In the genomic region with DNA sequence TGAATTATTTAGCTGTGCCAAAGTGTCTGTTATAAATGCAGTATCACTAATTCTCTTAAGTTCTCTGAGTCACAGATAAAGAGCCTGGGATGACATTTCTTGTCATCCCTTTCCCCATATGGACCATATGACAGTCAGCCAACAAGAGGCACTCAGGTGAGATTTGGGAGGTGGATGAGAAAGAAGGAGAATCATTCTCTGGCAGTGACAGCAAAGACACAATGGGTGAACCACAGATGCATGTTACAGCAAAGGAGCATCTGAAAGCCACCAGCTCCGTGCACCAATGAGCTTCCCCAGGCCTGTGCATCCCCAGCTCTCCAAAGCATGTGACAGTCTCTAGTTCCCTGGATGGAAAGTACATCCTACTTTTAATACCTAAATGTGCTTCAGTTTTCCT, we compare ENCODE assay signal across 1 cellular context.
TF ChIP-seq lines count a peak whose summit lies in the region.

No MANE protein-coding gene starts in this region.

TF ChIP-seq in SK-N-SH, 30 proteins besides CTCF, POLR2A, EP300 and RAD21:
- no peak for TF ChIP-seq FOXJ3 (CRISPR knock-in tag; IDR thresholded peaks at IDR 0.05)
- TF ChIP-seq JUND (IDR thresholded peaks at IDR 0.05) = no peak
- no peak for TF ChIP-seq RXRA (IDR thresholded peaks at IDR 0.05; ENCODE audit: borderline replicate concordance, low read depth)
- no peak for TF ChIP-seq RCOR1 (IDR thresholded peaks at IDR 0.05; ENCODE audit: low read length)
- TF ChIP-seq, protein P1, sequence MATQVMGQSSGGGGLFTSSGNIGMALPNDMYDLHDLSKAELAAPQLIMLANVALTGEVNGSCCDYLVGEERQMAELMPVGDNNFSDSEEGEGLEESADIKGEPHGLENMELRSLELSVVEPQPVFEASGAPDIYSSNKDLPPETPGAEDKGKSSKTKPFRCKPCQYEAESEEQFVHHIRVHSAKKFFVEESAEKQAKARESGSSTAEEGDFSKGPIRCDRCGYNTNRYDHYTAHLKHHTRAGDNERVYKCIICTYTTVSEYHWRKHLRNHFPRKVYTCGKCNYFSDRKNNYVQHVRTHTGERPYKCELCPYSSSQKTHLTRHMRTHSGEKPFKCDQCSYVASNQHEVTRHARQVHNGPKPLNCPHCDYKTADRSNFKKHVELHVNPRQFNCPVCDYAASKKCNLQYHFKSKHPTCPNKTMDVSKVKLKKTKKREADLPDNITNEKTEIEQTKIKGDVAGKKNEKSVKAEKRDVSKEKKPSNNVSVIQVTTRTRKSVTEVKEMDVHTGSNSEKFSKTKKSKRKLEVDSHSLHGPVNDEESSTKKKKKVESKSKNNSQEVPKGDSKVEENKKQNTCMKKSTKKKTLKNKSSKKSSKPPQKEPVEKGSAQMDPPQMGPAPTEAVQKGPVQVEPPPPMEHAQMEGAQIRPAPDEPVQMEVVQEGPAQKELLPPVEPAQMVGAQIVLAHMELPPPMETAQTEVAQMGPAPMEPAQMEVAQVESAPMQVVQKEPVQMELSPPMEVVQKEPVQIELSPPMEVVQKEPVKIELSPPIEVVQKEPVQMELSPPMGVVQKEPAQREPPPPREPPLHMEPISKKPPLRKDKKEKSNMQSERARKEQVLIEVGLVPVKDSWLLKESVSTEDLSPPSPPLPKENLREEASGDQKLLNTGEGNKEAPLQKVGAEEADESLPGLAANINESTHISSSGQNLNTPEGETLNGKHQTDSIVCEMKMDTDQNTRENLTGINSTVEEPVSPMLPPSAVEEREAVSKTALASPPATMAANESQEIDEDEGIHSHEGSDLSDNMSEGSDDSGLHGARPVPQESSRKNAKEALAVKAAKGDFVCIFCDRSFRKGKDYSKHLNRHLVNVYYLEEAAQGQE (IDR thresholded peaks at IDR 0.05; ENCODE audit: low read depth, low read length) = no peak
- TF ChIP-seq YY1 (IDR thresholded peaks at IDR 0.05; ENCODE audit: low read depth) = no peak
- TF ChIP-seq, protein P2, sequence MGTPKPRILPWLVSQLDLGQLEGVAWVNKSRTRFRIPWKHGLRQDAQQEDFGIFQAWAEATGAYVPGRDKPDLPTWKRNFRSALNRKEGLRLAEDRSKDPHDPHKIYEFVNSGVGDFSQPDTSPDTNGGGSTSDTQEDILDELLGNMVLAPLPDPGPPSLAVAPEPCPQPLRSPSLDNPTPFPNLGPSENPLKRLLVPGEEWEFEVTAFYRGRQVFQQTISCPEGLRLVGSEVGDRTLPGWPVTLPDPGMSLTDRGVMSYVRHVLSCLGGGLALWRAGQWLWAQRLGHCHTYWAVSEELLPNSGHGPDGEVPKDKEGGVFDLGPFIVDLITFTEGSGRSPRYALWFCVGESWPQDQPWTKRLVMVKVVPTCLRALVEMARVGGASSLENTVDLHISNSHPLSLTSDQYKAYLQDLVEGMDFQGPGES (IDR thresholded peaks at IDR 0.05; ENCODE audit: low read depth, low read length) = no peak
- TF ChIP-seq TCF12 (IDR thresholded peaks at IDR 0.05) = no peak
- no peak for TF ChIP-seq CHD2 (IDR thresholded peaks at IDR 0.05; ENCODE audit: low read length, partially characterized antibody)
- TF ChIP-seq NFIC (IDR thresholded peaks at IDR 0.05; ENCODE audit: borderline replicate concordance) = no peak
- TF ChIP-seq, protein P3, sequence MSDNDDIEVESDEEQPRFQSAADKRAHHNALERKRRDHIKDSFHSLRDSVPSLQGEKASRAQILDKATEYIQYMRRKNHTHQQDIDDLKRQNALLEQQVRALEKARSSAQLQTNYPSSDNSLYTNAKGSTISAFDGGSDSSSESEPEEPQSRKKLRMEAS (IDR thresholded peaks at IDR 0.05; ENCODE audit: low read depth) = no peak
- no peak for TF ChIP-seq FOSL2 (IDR thresholded peaks at IDR 0.05; ENCODE audit: borderline replicate concordance, low read depth)
- TF ChIP-seq, protein P4, sequence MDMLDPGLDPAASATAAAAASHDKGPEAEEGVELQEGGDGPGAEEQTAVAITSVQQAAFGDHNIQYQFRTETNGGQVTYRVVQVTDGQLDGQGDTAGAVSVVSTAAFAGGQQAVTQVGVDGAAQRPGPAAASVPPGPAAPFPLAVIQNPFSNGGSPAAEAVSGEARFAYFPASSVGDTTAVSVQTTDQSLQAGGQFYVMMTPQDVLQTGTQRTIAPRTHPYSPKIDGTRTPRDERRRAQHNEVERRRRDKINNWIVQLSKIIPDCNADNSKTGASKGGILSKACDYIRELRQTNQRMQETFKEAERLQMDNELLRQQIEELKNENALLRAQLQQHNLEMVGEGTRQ (IDR thresholded peaks at IDR 0.05; ENCODE audit: borderline replicate concordance, low read depth, low read length) = no peak
- TF ChIP-seq MXI1 (IDR thresholded peaks at IDR 0.05; ENCODE audit: low read depth, low read length) = no peak
- no peak for TF ChIP-seq SIN3A (IDR thresholded peaks at IDR 0.05; ENCODE audit: borderline replicate concordance, low read depth, low read length)
